1 cellular context compared by ENCODE assay signal in genomic region chr2:158993721-158994587, GRCh38.
TF ChIP-seq lines count a peak whose summit lies in the region.

No MANE protein-coding gene starts in this region.

TF ChIP-seq in IMR-90, 13 proteins besides CTCF, POLR2A, EP300 and RAD21:
- TF ChIP-seq MXI1 (IDR thresholded peaks at IDR 0.05; ENCODE audit: borderline replicate concordance, low read depth, low read length) = no peak
- TF ChIP-seq CEBPB (IDR thresholded peaks at IDR 0.05; ENCODE audit: low read depth, low read length) = 0 out of 2 replicates have a peak, but pooled peaks have one; percentile 17
- no peak for TF ChIP-seq ELK1 (IDR thresholded peaks at IDR 0.05; ENCODE audit: borderline replicate concordance, low read depth, low read length)
- TF ChIP-seq NFE2L2 (IDR thresholded peaks at IDR 0.05; ENCODE audit: low read depth, low read length) = no peak
- no peak for TF ChIP-seq RFX5 (IDR thresholded peaks at IDR 0.05; ENCODE audit: low read depth, low read length)
